Comparison of ENCODE assay signal across 15 cellular contexts in the genomic region with DNA sequence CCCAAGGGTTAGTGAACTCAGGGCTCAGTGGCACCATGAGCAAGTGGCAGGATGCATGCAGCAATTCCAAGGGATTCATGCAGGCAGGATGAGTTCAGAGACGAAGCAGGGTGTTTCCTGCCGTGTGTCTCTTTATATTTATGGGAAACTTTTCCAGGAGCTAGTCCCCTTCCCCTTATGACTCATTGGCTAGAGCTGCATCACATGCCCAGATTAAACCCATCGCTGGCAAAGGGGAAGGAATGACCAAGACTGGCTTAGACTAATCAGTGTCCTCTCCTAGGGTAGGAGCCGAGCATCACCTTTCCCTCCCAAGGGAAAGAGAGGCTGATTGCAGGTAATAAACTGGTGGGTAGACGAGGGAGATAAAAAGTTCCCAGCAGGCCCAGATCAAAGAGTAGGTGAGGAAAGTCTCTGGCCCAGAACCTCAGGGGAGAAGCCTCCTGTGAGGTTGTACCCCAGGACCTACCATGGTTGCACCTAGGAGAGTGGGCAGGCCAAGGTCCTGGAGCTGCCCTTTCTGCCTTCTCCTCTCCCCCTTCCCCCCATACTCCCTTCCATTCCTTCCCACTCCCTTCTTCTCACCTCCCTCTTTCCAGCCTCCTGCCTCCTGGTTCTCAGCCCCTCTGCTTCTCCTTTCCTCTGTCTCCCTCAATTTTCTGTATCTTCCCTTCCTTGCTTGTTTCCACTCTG.
"Had no signal": no experiment of that assay in that cellular context is flagged by ENCODE, and none has a peak within 500 bp of the region (broad histone marks: within the 10 kb centered on the region; RNA-seq: fewer than 3 reads in every experiment).

No MANE protein-coding gene starts in this region.

- ATAC-seq: activated T-helper 17 cell treated with anti-CD3 and anti-CD28 coated beads, Interleukin-2, amount 50 U/mL, for 72 hours; effector memory CD8-positive, alpha-beta T cell; naive thymus-derived CD4-positive, alpha-beta T cell had no signal

- H3K27ac Mint-ChIP-seq: activated CD4-positive, alpha-beta memory T cell treated with anti-CD3 and anti-CD28 coated beads, Interleukin-2, amount 10 ng/mL, durations not matched to agents 7 days and 5 days; activated naive CD4-positive, alpha-beta T cell treated with anti-CD3 and anti-CD28 coated beads, Interleukin-2, amount 10 ng/mL, durations not matched to agents 7 days and 5 days; activated T-helper 17 cell treated with anti-CD3 and anti-CD28 coated beads, Interleukin-2, amount 50 U/mL, for 72 hours; effector memory CD8-positive, alpha-beta T cell; naive thymus-derived CD4-positive, alpha-beta T cell had no signal

- H3K4me1 Mint-ChIP-seq: activated T-helper 17 cell treated with anti-CD3 and anti-CD28 coated beads, Interleukin-2, amount 50 U/mL, for 72 hours had no signal

- H3K36me3 ChIP-seq: adrenal gland, right atrium auricular region, tibial artery had no signal

- H3K9me3 Mint-ChIP-seq: activated CD4-positive, alpha-beta memory T cell treated with anti-CD3 and anti-CD28 coated beads, Interleukin-2, amount 10 ng/mL, durations not matched to agents 7 days and 5 days; activated naive CD4-positive, alpha-beta T cell treated with anti-CD3 and anti-CD28 coated beads, Interleukin-2, amount 10 ng/mL, durations not matched to agents 7 days and 5 days; activated T-helper 17 cell treated with anti-CD3 and anti-CD28 coated beads, Interleukin-2, amount 50 U/mL, for 72 hours; effector memory CD8-positive, alpha-beta T cell; naive thymus-derived CD4-positive, alpha-beta T cell had no signal

- H3K4me1 ChIP-seq: adrenal gland had no signal

- H3K36me3 Mint-ChIP-seq: activated naive CD4-positive, alpha-beta T cell treated with anti-CD3 and anti-CD28 coated beads, Interleukin-2, amount 10 ng/mL, durations not matched to agents 7 days and 5 days; naive thymus-derived CD4-positive, alpha-beta T cell had no signal

- H3K4me3 ChIP-seq: adrenal gland, lung, right atrium auricular region, tibial artery had no signal

- DNase-seq: activated CD4-positive, alpha-beta memory T cell treated with anti-CD3 and anti-CD28 coated beads, Interleukin-2, amount 10 ng/mL, durations not matched to agents 7 days and 5 days; activated CD4-positive, alpha-beta T cell treated with anti-CD3 and anti-CD28 coated beads for 1 hour; activated naive CD4-positive, alpha-beta T cell treated with anti-CD3 and anti-CD28 coated beads, Interleukin-2, amount 10 ng/mL, durations not matched to agents 7 days and 5 days; central memory CD4-positive, alpha-beta T cell; cortex of kidney; effector memory CD8-positive, alpha-beta T cell; hypothalamus; left cardiac atrium; small intestine; tibial artery had no signal

- H3K4me3 Mint-ChIP-seq: activated CD4-positive, alpha-beta memory T cell treated with anti-CD3 and anti-CD28 coated beads, Interleukin-2, amount 10 ng/mL, durations not matched to agents 7 days and 5 days; activated naive CD4-positive, alpha-beta T cell treated with anti-CD3 and anti-CD28 coated beads, Interleukin-2, amount 10 ng/mL, durations not matched to agents 7 days and 5 days; activated T-helper 17 cell treated with anti-CD3 and anti-CD28 coated beads, Interleukin-2, amount 50 U/mL, for 72 hours; effector memory CD8-positive, alpha-beta T cell; naive thymus-derived CD4-positive, alpha-beta T cell had no signal

- H3K9me3 ChIP-seq: adrenal gland, right atrium auricular region, tibial artery had no signal

- H3K27me3 ChIP-seq: adrenal gland, right atrium auricular region, tibial artery had no signal

- FAIRE-seq: small intestine had no signal
